In genomic region chr18:72091369-72091768, GRCh38 we compare ENCODE assay signal across 29 cellular contexts.
DNase-seq lines count a peak whose midpoint lies in the region; ATAC-seq and TF ChIP-seq lines count a peak whose summit lies in the region.
"Had no signal": no experiment of that assay in that cellular context is flagged by ENCODE, and none has a peak within 500 bp of the region (broad histone marks: within the 10 kb centered on the region; RNA-seq: fewer than 3 reads in every experiment).

No MANE protein-coding gene starts in this region.

- peak overlapping the region; percentile 84 for H2AFZ ChIP-seq in SU-DHL-6 (ENCODE audit: low read depth, low read length, severe bottlenecking)
- H2AFZ ChIP-seq: GM23248 had no signal

- H3K36me3 ChIP-seq in HUES48 (ENCODE audit: control insufficient read depth, insufficient read depth, low read length): no peaks in the 10 kb centered on the region
- no peaks in the 10 kb centered on the region for H3K36me3 ChIP-seq in SU-DHL-6 (ENCODE audit: low read length)
- H3K36me3 ChIP-seq in brain microvascular endothelial cell (replicated peaks): no peaks in the 10 kb centered on the region
- H3K36me3 ChIP-seq: BLaER1 treated with 17β-estradiol and CSF1 and Interleukin-3, amounts not matched to agents 10 nM and 100 nM; cardiac muscle cell; MG63; sigmoid colon; thyroid gland had no signal

- H3K79me2 ChIP-seq in SU-DHL-6 (ENCODE audit: insufficient read depth, low read length): no peaks in the 10 kb centered on the region

- DNase-seq in kidney tubule cell (ENCODE audit: low spot score) (peak; percentile 11), cardiac septum (ENCODE audit: low spot score) (no peak), brain microvascular endothelial cell (no peak), NCI-H510A (lab: John Stamatoyannopoulos, UW) (no peak)
- DNase-seq: ACHN; activated CD4-positive, alpha-beta T cell treated with anti-CD3 and anti-CD28 coated beads, Interleukin-2, amount 10 ng/mL, durations not matched to agents 24 days and 14 days; activated naive CD4-positive, alpha-beta T cell treated with anti-CD3 and anti-CD28 coated beads, Interleukin-2, amount 50 U/mL, for 16 hours; activated T-cell treated with anti-CD3 and anti-CD28 coated beads, Interleukin-2, amount 50 U/mL, for 72 hours; anterior cingulate cortex; COR-L47; cortex of kidney; DND-41; GM23248; left cardiac atrium; mammary epithelial cell; MG63; NCI-H1436 treated with DMSO at 0.1 percent for 48 hours; NCI-H526; sigmoid colon; T-helper 2 cell; thyroid gland had no signal

- no peaks in the 10 kb centered on the region for H4K20me1 ChIP-seq in SU-DHL-6 (ENCODE audit: low read depth, low read length)
- H4K20me1 ChIP-seq: BLaER1 treated with 17β-estradiol and CSF1 and Interleukin-3, amounts not matched to agents 10 nM and 100 nM had no signal

- H3K4me3 ChIP-seq in HUES48 (ENCODE audit: low read depth, low read length) (no peak overlapping the region), SU-DHL-6 (ENCODE audit: insufficient read depth, low read length, poor library complexity, severe bottlenecking) (peak overlapping the region; percentile 19), brain microvascular endothelial cell (ENCODE audit: low read depth, low read length) (no peak overlapping the region)
- H3K4me3 ChIP-seq: BLaER1 treated with 17β-estradiol and CSF1 and Interleukin-3, amounts not matched to agents 10 nM and 100 nM; cardiac muscle cell; GM23248; MG63; sigmoid colon; SK-N-MC; thyroid gland had no signal

- H3F3A ChIP-seq in SU-DHL-6 (ENCODE audit: insufficient read depth): 0 out of 2 replicates have a peak, but pooled peaks cover 5% of the 10 kb centered on the region

- no peak overlapping the region for H3K9ac ChIP-seq in HUES48 (ENCODE audit: low read depth, low read length)
- H3K9ac ChIP-seq in SU-DHL-6 (ENCODE audit: low read length): peak overlapping the region; percentile 28; the same call in 1 of the 2 replicates
- H3K9ac ChIP-seq: BLaER1 treated with 17β-estradiol and CSF1 and Interleukin-3, amounts not matched to agents 10 nM and 100 nM; GM23248 had no signal

- H3K9me2 ChIP-seq in SU-DHL-6 (replicated peaks; ENCODE audit: insufficient read depth, low read length): no peaks in the 10 kb centered on the region

- ATAC-seq in GM21529 (IDR thresholded peaks at IDR 0.05; ENCODE audit: unreplicated experiment) (peak; percentile 58), GM18907 (IDR thresholded peaks at IDR 0.05; ENCODE audit: unreplicated experiment) (no peak)
- ATAC-seq: activated T-cell treated with anti-CD3 and anti-CD28 coated beads, Interleukin-2, amount 50 U/mL, for 72 hours; left cardiac atrium had no signal

- intact Hi-C loops in cardiac septum (cut with DNase I): no loop called here

- peaks cover 16% of the 10 kb centered on the region for H3K4me1 ChIP-seq in HUES48 (ENCODE audit: control insufficient read depth, insufficient read depth, low read length)
- H3K4me1 ChIP-seq: BLaER1 treated with 17β-estradiol and CSF1 and Interleukin-3, amounts not matched to agents 10 nM and 100 nM; sigmoid colon; thyroid gland had no signal

- in situ Hi-C loops in brain microvascular endothelial cell (cut with HindIII; ENCODE audit: low pct_ligation_motif_present, low sequenced_read_pairs): no loop called here

- TF ChIP-seq CTCF in SU-DHL-6 (IDR thresholded peaks at IDR 0.05; ENCODE audit: insufficient read depth, low read length, poor library complexity, severe bottlenecking): no peak
- TF ChIP-seq CTCF in brain microvascular endothelial cell (IDR thresholded peaks at IDR 0.05; ENCODE audit: low read depth, low read length, missing control alignments): no peak

- no peaks in the 10 kb centered on the region for H3K9me3 ChIP-seq in HUES48 (ENCODE audit: control insufficient read depth, insufficient read depth, low read length)
- H3K9me3 ChIP-seq in SU-DHL-6 (ENCODE audit: insufficient read depth, low read length): no peaks in the 10 kb centered on the region
- H3K9me3 ChIP-seq: BLaER1 treated with 17β-estradiol and CSF1 and Interleukin-3, amounts not matched to agents 10 nM and 100 nM; MG63; sigmoid colon; thyroid gland had no signal

- H3K27me3 ChIP-seq in HUES48 (ENCODE audit: control insufficient read depth, insufficient read depth, low read length) (peaks cover under 1% of the 10 kb centered on the region; the same call in 1 of the 2 replicates), SU-DHL-6 (ENCODE audit: low read length) (no peaks in the 10 kb centered on the region), brain microvascular endothelial cell (replicated peaks) (no peaks in the 10 kb centered on the region)
- H3K27me3 ChIP-seq: BLaER1 treated with 17β-estradiol and CSF1 and Interleukin-3, amounts not matched to agents 10 nM and 100 nM; cardiac muscle cell; MG63; sigmoid colon; thyroid gland had no signal

- H3K27ac ChIP-seq in HUES48 (ENCODE audit: low read depth, low read length) (peak overlapping the region; percentile 59), SU-DHL-6 (ENCODE audit: low read depth, low read length) (peak overlapping the region; percentile 28), brain microvascular endothelial cell (no peak overlapping the region)
- H3K27ac ChIP-seq: BLaER1 treated with 17β-estradiol and CSF1 and Interleukin-3, amounts not matched to agents 10 nM and 100 nM; cardiac muscle cell; GM23248; RWPE1; sigmoid colon; SK-N-MC; thyroid gland had no signal

- peak overlapping the region; percentile 58 for H3K4me2 ChIP-seq in SU-DHL-6 (ENCODE audit: low read depth, low read length, poor library complexity, severe bottlenecking)
- H3K4me2 ChIP-seq: BLaER1 treated with 17β-estradiol and CSF1 and Interleukin-3, amounts not matched to agents 10 nM and 100 nM had no signal
